Comparison of ENCODE assay signal across 15 cellular contexts in the genomic region with DNA sequence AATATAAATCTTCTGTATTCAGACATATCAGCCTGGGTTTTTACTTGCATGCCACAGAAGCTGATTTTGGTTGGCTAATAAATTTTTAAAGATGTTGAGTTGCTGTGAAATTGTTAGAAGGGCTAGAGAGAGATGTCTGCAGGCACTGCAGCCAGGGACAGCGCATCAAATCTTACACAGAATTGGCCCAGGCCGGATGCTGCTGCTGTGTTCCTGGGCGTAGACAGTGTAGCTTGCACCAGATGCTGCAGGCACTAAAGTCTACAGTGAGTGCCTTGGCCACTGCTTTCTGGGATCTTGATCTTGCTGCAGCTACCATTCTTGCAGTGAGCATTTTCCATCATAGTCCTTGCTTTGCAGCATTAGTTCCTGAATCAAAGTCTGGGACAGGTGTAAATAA.
"Had no signal": no experiment of that assay in that cellular context is flagged by ENCODE, and none has a peak within 500 bp of the region (broad histone marks: within the 10 kb centered on the region; RNA-seq: fewer than 3 reads in every experiment).

No MANE protein-coding gene starts in this region.

- H3K4me1 Mint-ChIP-seq: naive thymus-derived CD8-positive, alpha-beta T cell; T-cell had no signal

- H3K36me3 ChIP-seq: left lung, prostate gland, tibial nerve had no signal

- DNase-seq: activated CD4-positive, CD25-positive, alpha-beta regulatory T cell treated with anti-CD3 and anti-CD28 coated beads, Interleukin-2, amount 50 U/mL, for 72 hours; activated T-cell treated with anti-CD3 and anti-CD28 coated beads, Interleukin-2, amount 50 U/mL, for 1 hour; cortex of kidney; left lung; naive thymus-derived CD8-positive, alpha-beta T cell; stimulated activated CD4-positive, alpha-beta T cell treated with anti-CD3 and anti-CD28 coated beads, Interleukin-4, amount 100 ng/mL, for 1 hour; stimulated activated naive CD4-positive, alpha-beta T cell treated with Interleukin-2 at 50 U/mL for 16 hours; T-cell had no signal

- ATAC-seq: activated naive CD4-positive, alpha-beta T cell treated with anti-CD3 and anti-CD28 coated beads, Interleukin-2, amount 50 U/mL, for 72 hours; left lung; naive thymus-derived CD8-positive, alpha-beta T cell; T-cell had no signal

- H3K27ac ChIP-seq: epithelial cell of prostate, left lung, prostate gland, tibial nerve, VCaP had no signal

- H3K9me3 ChIP-seq: left lung, prostate gland, tibial nerve had no signal

- H3K4me1 ChIP-seq: left lung, prostate gland had no signal

- H3K9me3 Mint-ChIP-seq: activated naive CD4-positive, alpha-beta T cell treated with anti-CD3 and anti-CD28 coated beads, Interleukin-2, amount 50 U/mL, for 72 hours; naive thymus-derived CD8-positive, alpha-beta T cell; T-cell; T-helper 2 cell treated with Interferon-gamma antibody and Interleukin-4, amounts not matched to agents 5 μg/mL and 100 μg/mL, for 36 hours had no signal

- H3K36me3 Mint-ChIP-seq: activated naive CD4-positive, alpha-beta T cell treated with anti-CD3 and anti-CD28 coated beads, Interleukin-2, amount 50 U/mL, for 72 hours; naive thymus-derived CD8-positive, alpha-beta T cell; T-cell had no signal

- H3K4me3 ChIP-seq: left lung, lung, prostate gland, tibial nerve had no signal

- H3K27ac Mint-ChIP-seq: activated naive CD4-positive, alpha-beta T cell treated with anti-CD3 and anti-CD28 coated beads, Interleukin-2, amount 50 U/mL, for 72 hours; naive thymus-derived CD8-positive, alpha-beta T cell; T-cell; T-helper 2 cell treated with Interferon-gamma antibody and Interleukin-4, amounts not matched to agents 5 μg/mL and 100 μg/mL, for 36 hours had no signal

- H3K4me3 Mint-ChIP-seq: naive thymus-derived CD8-positive, alpha-beta T cell; T-cell; T-helper 2 cell treated with Interferon-gamma antibody and Interleukin-4, amounts not matched to agents 5 μg/mL and 100 μg/mL, for 36 hours had no signal

- H3K27me3 ChIP-seq: left lung, tibial nerve had no signal
